ENCODE assay signal across 11 cellular contexts in genomic region chr7:149620961-149621360, GRCh38.
DNase-seq lines count a peak whose midpoint lies in the region; ATAC-seq and TF ChIP-seq lines count a peak whose summit lies in the region.
"Had no signal": no experiment of that assay in that cellular context is flagged by ENCODE, and none has a peak within 500 bp of the region (broad histone marks: within the 10 kb centered on the region; RNA-seq: fewer than 3 reads in every experiment).

No MANE protein-coding gene starts in this region.

- H3K36me3 ChIP-seq in CD4-positive, CD25-positive, alpha-beta regulatory T cell (ENCODE audit: control insufficient read depth, insufficient read depth, low read length), result peaks cover 51% of the 10 kb centered on the region
- H3K36me3 ChIP-seq in mucosa of descending colon (ENCODE audit: low read depth), result peaks cover 3% of the 10 kb centered on the region

- H3K9me3 Mint-ChIP-seq in CD4-positive, CD25-positive, alpha-beta regulatory T cell, result no peaks in the 10 kb centered on the region
- no peaks in the 10 kb centered on the region for H3K9me3 Mint-ChIP-seq in activated naive CD8-positive, alpha-beta T cell treated with anti-CD3 and anti-CD28 coated beads, Interleukin-2, amount 50 U/mL, for 24 hours

- H3K27me3 ChIP-seq in CD4-positive, CD25-positive, alpha-beta regulatory T cell (ENCODE audit: control insufficient read depth, insufficient read depth, low read length), result no peaks in the 10 kb centered on the region

- no peaks in the 10 kb centered on the region for H3K9me3 ChIP-seq in CD4-positive, CD25-positive, alpha-beta regulatory T cell (ENCODE audit: control insufficient read depth in 2 of 2, low read length in 2 of 2)
- H3K9me3 ChIP-seq in mucosa of descending colon, result no peaks in the 10 kb centered on the region

- H3K4me3 ChIP-seq in CD4-positive, CD25-positive, alpha-beta regulatory T cell (ENCODE audit: low read depth, low read length), result no peak overlapping the region
- no peak overlapping the region for H3K4me3 ChIP-seq in mucosa of descending colon
- H3K4me3 ChIP-seq: lung had no signal

- DNase-seq in CD4-positive, CD25-positive, alpha-beta regulatory T cell, result peak; percentile 15 to 78 (median 23)
- DNase-seq in activated naive CD8-positive, alpha-beta T cell treated with anti-CD3 and anti-CD28 coated beads, Interleukin-2, amount 50 U/mL, for 24 hours, result peak; percentile 75
- DNase-seq in Ammon's horn (ENCODE audit: low spot score) (no peak), mucosa of descending colon (no peak), iPS-NIHi11 (ENCODE audit: low spot score) (no peak), NCI-H2171 (lab: John Stamatoyannopoulos, UW) (no peak)
- DNase-seq: C1 segment of cervical spinal cord, NCI-H226 had no signal

- peaks cover 24% of the 10 kb centered on the region for H3K36me3 Mint-ChIP-seq in CD4-positive, CD25-positive, alpha-beta regulatory T cell
- H3K36me3 Mint-ChIP-seq in activated naive CD8-positive, alpha-beta T cell treated with anti-CD3 and anti-CD28 coated beads, Interleukin-2, amount 50 U/mL, for 24 hours (ENCODE audit: low read depth), result peaks cover 49% of the 10 kb centered on the region

- peaks cover 16% of the 10 kb centered on the region for H3K27me3 Mint-ChIP-seq in CD4-positive, CD25-positive, alpha-beta regulatory T cell
- H3K27me3 Mint-ChIP-seq in activated naive CD8-positive, alpha-beta T cell treated with anti-CD3 and anti-CD28 coated beads, Interleukin-2, amount 50 U/mL, for 24 hours, result peaks cover 2% of the 10 kb centered on the region

- peak overlapping the region in 2 of 3 donors; percentile 72 to 81 for H3K27ac Mint-ChIP-seq in CD4-positive, CD25-positive, alpha-beta regulatory T cell
- no peak overlapping the region for H3K27ac Mint-ChIP-seq in activated naive CD8-positive, alpha-beta T cell treated with anti-CD3 and anti-CD28 coated beads, Interleukin-2, amount 50 U/mL, for 24 hours

- H3K27ac ChIP-seq in CD4-positive, CD25-positive, alpha-beta regulatory T cell (ENCODE audit: insufficient read depth, low read length, poor library complexity, severe bottlenecking), result no peak overlapping the region

- intact Hi-C loops in mucosa of descending colon (cut with DNase I, micrococcal nuclease), result no loop called here

- no peak for ATAC-seq in CD4-positive, CD25-positive, alpha-beta regulatory T cell (ENCODE audit: low read depth in 2 of 2)
- ATAC-seq in GM19397 (IDR thresholded peaks at IDR 0.05; ENCODE audit: unreplicated experiment) (peak; percentile 35), HG03469 (IDR thresholded peaks at IDR 0.05; ENCODE audit: unreplicated experiment) (peak; percentile 35), mucosa of descending colon (no peak)
- ATAC-seq in activated naive CD8-positive, alpha-beta T cell treated with anti-CD3 and anti-CD28 coated beads, Interleukin-2, amount 50 U/mL, for 24 hours, result peak; percentile 71

- H3K4me3 Mint-ChIP-seq in CD4-positive, CD25-positive, alpha-beta regulatory T cell, result peak overlapping the region in 3 of 4 donors; percentile 64 to 96 (median 94)
- peak overlapping the region; percentile 27 for H3K4me3 Mint-ChIP-seq in activated naive CD8-positive, alpha-beta T cell treated with anti-CD3 and anti-CD28 coated beads, Interleukin-2, amount 50 U/mL, for 24 hours

- H3K4me1 Mint-ChIP-seq in CD4-positive, CD25-positive, alpha-beta regulatory T cell, result peaks cover 11 to 56% (median 41%) of the 10 kb centered on the region in 4 donors
- H3K4me1 Mint-ChIP-seq in activated naive CD8-positive, alpha-beta T cell treated with anti-CD3 and anti-CD28 coated beads, Interleukin-2, amount 50 U/mL, for 24 hours, result peaks cover 46% of the 10 kb centered on the region

- H3K4me1 ChIP-seq in CD4-positive, CD25-positive, alpha-beta regulatory T cell (ENCODE audit: control insufficient read depth, insufficient read depth, low read length, poor library complexity, severe bottlenecking), result peaks cover 41% of the 10 kb centered on the region
- H3K4me1 ChIP-seq in mucosa of descending colon (ENCODE audit: low read depth), result peaks cover 12% of the 10 kb centered on the region

- no peak for TF ChIP-seq CTCF in mucosa of descending colon (IDR thresholded peaks at IDR 0.05)

Comparison
In these comparisons a context has a peak if more than half of its experiments do, and no peak if none do; other contexts are left out.
1. ATAC-seq: peak in GM19397 (single experiment), HG03469 (single experiment) and activated naive CD8-positive, alpha-beta T cell treated with anti-CD3 and anti-CD28 coated beads, Interleukin-2, amount 50 U/mL, for 24 hours (single experiment); none in CD4-positive, CD25-positive, alpha-beta regulatory T cell (0 of 2) and mucosa of descending colon (single experiment).
2. DNase-seq: peak in CD4-positive, CD25-positive, alpha-beta regulatory T cell (3 of 3) and activated naive CD8-positive, alpha-beta T cell treated with anti-CD3 and anti-CD28 coated beads, Interleukin-2, amount 50 U/mL, for 24 hours (single experiment); none in Ammon's horn (single experiment), mucosa of descending colon (0 of 3), iPS-NIHi11 (single experiment) and NCI-H2171 (single experiment).